Comparison of ENCODE assay signal across 16 cellular contexts in genomic region chr5:135030123-135030517, GRCh38. TPM values are rescaled to one million over a fixed set of nuclear protein-coding genes. Genes with fewer than 3 reads are reported as not detected.
A peak's percentile ranks its signal among the peaks of the same experiment; 100 is the strongest.
DNase-seq lines count a peak whose midpoint lies in the region; ATAC-seq and TF ChIP-seq lines count a peak whose summit lies in the region.
"Had no signal": no experiment of that assay in that cellular context is flagged by ENCODE, and none has a peak within 500 bp of the region (broad histone marks: within the 10 kb centered on the region; RNA-seq: fewer than 3 reads in every experiment).

No MANE protein-coding gene starts in this region.

- no peak for ATAC-seq in naive thymus-derived CD4-positive, alpha-beta T cell
- no peak for ATAC-seq in HG02642 (IDR thresholded peaks at IDR 0.05; ENCODE audit: poor library complexity, unreplicated experiment)
- ATAC-seq: PC-3 had no signal

- H3K4me2 ChIP-seq in MM.1S (ENCODE audit: low read depth, low read length) = peak overlapping the region; percentile 71; the same call in 1 of the 2 replicates

- H3K9ac ChIP-seq in MM.1S (ENCODE audit: low read length) = no peak overlapping the region

- DNase-seq in D341Med (ENCODE audit: low spot score) (peak; percentile 68), MM.1S (no peak), coronary artery (ENCODE audit: low spot score) (no peak), UCSD-AML1 (lab: John Stamatoyannopoulos, UW; ENCODE audit: unreplicated experiment) (no peak), hypothalamus (lab: John Stamatoyannopoulos, UW) (no peak), MV-4-11 (lab: John Stamatoyannopoulos, UW) (no peak)
- no peak for DNase-seq in naive thymus-derived CD4-positive, alpha-beta T cell
- DNase-seq: CD4-positive, alpha-beta memory T cell; glutamatergic neuron; GOT3; midbrain; NCI-H2171; PC-3; right lobe of liver had no signal

- peaks cover 0 to 12% (median 4%) of the 10 kb centered on the region in 11 donors for H3K9me3 Mint-ChIP-seq in naive thymus-derived CD4-positive, alpha-beta T cell

- H3K27ac ChIP-seq in MM.1S (ENCODE audit: low read length) = no peak overlapping the region
- no peak overlapping the region for H3K27ac ChIP-seq in coronary artery
- no peak overlapping the region for H3K27ac ChIP-seq in naive thymus-derived CD4-positive, alpha-beta T cell (ENCODE audit: low read depth, low read length)
- H3K27ac ChIP-seq: right lobe of liver had no signal

- H3K36me3 ChIP-seq in MM.1S (replicated peaks; ENCODE audit: insufficient read depth, low read length) = no peaks in the 10 kb centered on the region
- no peaks in the 10 kb centered on the region for H3K36me3 ChIP-seq in naive thymus-derived CD4-positive, alpha-beta T cell (ENCODE audit: control insufficient read depth in 2 of 3, insufficient read depth in 3 of 3, low read length in 3 of 3)
- H3K36me3 ChIP-seq: right lobe of liver had no signal

- peaks cover 0 to 5% (median 3%) of the 10 kb centered on the region in 5 donors for H3K36me3 Mint-ChIP-seq in naive thymus-derived CD4-positive, alpha-beta T cell

- POLR2A ChIA-PET in naive thymus-derived CD4-positive, alpha-beta T cell (lab: Charles Lee) = no interaction called here

- peaks cover 69 to 79% (median 71%) of the 10 kb centered on the region in 5 donors for H3K27me3 Mint-ChIP-seq in naive thymus-derived CD4-positive, alpha-beta T cell

- H3K4me3 ChIP-seq in MM.1S (ENCODE audit: low read length) = no peak overlapping the region
- peak overlapping the region; percentile 60 for H3K4me3 ChIP-seq in coronary artery
- H3K4me3 ChIP-seq in naive thymus-derived CD4-positive, alpha-beta T cell (ENCODE audit: low read length) = no peak overlapping the region

- intact Hi-C loops in naive thymus-derived CD4-positive, alpha-beta T cell (cut with micrococcal nuclease) = loop anchor here (10.0 kb wide), 2 partner anchors 65 to 295 kb away; partner anchors contain the start of gene CATSPER3 (in 1 of the 2)

- H3K27ac Mint-ChIP-seq in naive thymus-derived CD4-positive, alpha-beta T cell = peak overlapping the region in 1 of 9 donors; percentile 42
- H3K27ac Mint-ChIP-seq: activated T-helper 2 cell treated with anti-CD3 and anti-CD28 coated beads, Interferon-gamma antibody, Interleukin-2, Interleukin-4, amounts not matched to agents 10 μg/mL and 5 μg/mL and 100 μg/mL, durations not matched to agents 14 hours and 24 hours and 36 hours; CD4-positive, alpha-beta memory T cell had no signal

- no peaks in the 10 kb centered on the region for H3K9me3 ChIP-seq in MM.1S (replicated peaks; ENCODE audit: insufficient read depth, low read length)
- H3K9me3 ChIP-seq in naive thymus-derived CD4-positive, alpha-beta T cell (ENCODE audit: control insufficient read depth in 2 of 3, low read length in 3 of 3) = no peaks in the 10 kb centered on the region
- H3K9me3 ChIP-seq: right lobe of liver had no signal

- H3K4me1 ChIP-seq in MM.1S (ENCODE audit: low read length) = no peaks in the 10 kb centered on the region
- peaks cover 0 to 14% of the 10 kb centered on the region in 2 donors for H3K4me1 ChIP-seq in naive thymus-derived CD4-positive, alpha-beta T cell (ENCODE audit: control insufficient read depth in 2 of 2, insufficient read depth in 2 of 2, low read length in 2 of 2)

- no peaks in the 10 kb centered on the region for H3K27me3 ChIP-seq in MM.1S (replicated peaks; ENCODE audit: insufficient read depth, low read length)
- peaks cover 0 to 37% of the 10 kb centered on the region in 2 donors for H3K27me3 ChIP-seq in naive thymus-derived CD4-positive, alpha-beta T cell (ENCODE audit: control insufficient read depth in 2 of 2, insufficient read depth in 2 of 2, low read length in 2 of 2)

- H3K9me2 ChIP-seq in MM.1S (replicated peaks; ENCODE audit: insufficient read depth, low read length) = no peaks in the 10 kb centered on the region

- peaks cover 32 to 60% (median 44%) of the 10 kb centered on the region in 7 donors for H3K4me1 Mint-ChIP-seq in naive thymus-derived CD4-positive, alpha-beta T cell

- H3K4me3 Mint-ChIP-seq in naive thymus-derived CD4-positive, alpha-beta T cell = peak overlapping the region in 9 of 10 donors; percentile 5 to 86 (median 64)

- peaks cover 58% of the 10 kb centered on the region for H3K79me2 ChIP-seq in MM.1S (ENCODE audit: low read length)

- H2AFZ ChIP-seq in MM.1S (ENCODE audit: low read length) = no peak overlapping the region

- no peaks in the 10 kb centered on the region for H4K20me1 ChIP-seq in MM.1S (ENCODE audit: insufficient read depth, low read length)

- TF ChIP-seq CTCF in MM.1S (IDR thresholded peaks at IDR 0.05; ENCODE audit: low read length) (no peak), coronary artery (IDR thresholded peaks at IDR 0.05) (no peak)

- H3F3A ChIP-seq in MM.1S (ENCODE audit: insufficient read depth, low read length) = peaks cover 9% of the 10 kb centered on the region; the same call in 1 of the 2 replicates

- CTCF ChIA-PET in naive thymus-derived CD4-positive, alpha-beta T cell (lab: Charles Lee) = no interaction called here

RNA-seq across cellular contexts. Expression of gene PITX1, which starts 3.9 kb away (rescaled TPM):
- under 1 TPM in 1 of 5 experiments, not detected in 4; 0.17 TPM for total RNA-seq in naive thymus-derived CD4-positive, alpha-beta T cell
- not detected for polyA plus RNA-seq in naive thymus-derived CD4-positive, alpha-beta T cell
- total RNA-seq: CD4-positive, alpha-beta memory T cell; right lobe of liver had no signal
- polyA plus RNA-seq: CD4-positive, alpha-beta memory T cell had no signal
